Comparison of ENCODE assay signal across 8 cellular contexts in genomic region chr7:135662373-135663114, GRCh38. TPM values are rescaled to one million over a fixed set of nuclear protein-coding genes. Genes with fewer than 3 reads are reported as not detected.
DNase-seq lines count a peak whose midpoint lies in the region; ATAC-seq and TF ChIP-seq lines count a peak whose summit lies in the region.

TSS of gene STMP1 (plus strand) at chr7:135662514.

- no peaks in the 10 kb centered on the region for H3K9me3 ChIP-seq in CD4-positive, alpha-beta T cell (ENCODE audit: control insufficient read depth, low read length)
- H3K9me3 ChIP-seq in liver (ENCODE audit: control insufficient read depth in 4 of 4, low read length in 3 of 4), result no peaks in the 10 kb centered on the region

- POLR2A ChIA-PET in CD4-positive, alpha-beta T cell (lab: Charles Lee), result interaction anchor here (0.5 to 1.1 kb wide), 8 partner anchors 10 to 514 kb away, joined by 3 to 5 read pairs (median 3); partner anchors contain the start of genes MTPN and TMEM140

- H3K4me3 Mint-ChIP-seq in CD4-positive, alpha-beta T cell, result peak within 1 kb of the TSS; percentile 93

- TF ChIP-seq CTCF in CD4-positive, alpha-beta T cell (IDR thresholded peaks at IDR 0.05), result no peak
- peak; percentile 48 for TF ChIP-seq CTCF in liver (IDR thresholded peaks at IDR 0.05; ENCODE audit: low read depth, low read length, missing input control)

- H3K36me3 ChIP-seq in liver (ENCODE audit: control insufficient read depth in 4 of 4, insufficient read depth in 3 of 4, low read depth in 1 of 4, low read length in 3 of 4), result no peaks in the 10 kb centered on the region

- peaks cover 14% of the 10 kb centered on the region for H3K36me3 Mint-ChIP-seq in CD4-positive, alpha-beta T cell (ENCODE audit: low read depth)

- intact Hi-C loops in CD4-positive, alpha-beta T cell (cut with DNase I, micrococcal nuclease), result loop anchor here (1.0 to 10.0 kb wide), 8 partner anchors 150 to 1345 kb away; partner anchors contain the start of genes MTPN (in 2 of the 2), BPGM (in 1 of the 2), CNOT4 (in 1 of the 2) and SLC35B4 (in 1 of the 2)

- H3K27me3 ChIP-seq in CD4-positive, alpha-beta T cell (ENCODE audit: control insufficient read depth, insufficient read depth, low read length), result no peaks in the 10 kb centered on the region
- no peaks in the 10 kb centered on the region for H3K27me3 ChIP-seq in liver (ENCODE audit: control insufficient read depth in 4 of 4, insufficient read depth in 4 of 4, low read length in 3 of 4)

- peak within 1 kb of the TSS; percentile 84 to 92 for H3K9ac ChIP-seq in liver (ENCODE audit: low read depth in 1 of 2, low read length in 2 of 2)

- H3K4me1 Mint-ChIP-seq in CD4-positive, alpha-beta T cell (ENCODE audit: low read depth), result peaks cover 48% of the 10 kb centered on the region

- no peaks in the 10 kb centered on the region for H3K27me3 Mint-ChIP-seq in CD4-positive, alpha-beta T cell

- peak; percentile 62 to 68 for TF ChIP-seq RAD21 in liver (IDR thresholded peaks at IDR 0.05)

- DNase-seq in CD4-positive, alpha-beta T cell, result peak; percentile 93 to 98 (median 96)
- peak; percentile 92 for DNase-seq in NCI-H748 treated with DMSO at 0.1 percent for 48 hours (lab: John Stamatoyannopoulos, UW)
- DNase-seq in activated CD4-positive, alpha-beta T cell treated with anti-CD3 and anti-CD28 coated beads, Interleukin-2, amount 50 U/mL, for 48 hours, result peak; percentile 97
- DNase-seq in dermis blood vessel endothelial cell, result peak; percentile 98
- DNase-seq in stimulated activated CD4-positive, alpha-beta T cell treated with anti-CD3 and anti-CD28 coated beads, Interleukin-4, amount 100 ng/mL, for 1 hour, result peak; percentile 98

- no peaks in the 10 kb centered on the region for H3K9me3 Mint-ChIP-seq in CD4-positive, alpha-beta T cell

- WGBS in liver, result under 1% methylated on average over 60 of the region's 60 CpGs

- H3K27ac ChIP-seq in CD4-positive, alpha-beta T cell (ENCODE audit: low read depth, low read length), result peak within 1 kb of the TSS; percentile 47
- H3K27ac ChIP-seq in liver (ENCODE audit: low read depth in 1 of 2, low read length in 2 of 2), result peak within 1 kb of the TSS; percentile 95 to 97

- peak within 1 kb of the TSS; percentile 77 to 99 (median 94) for H3K4me3 ChIP-seq in liver (ENCODE audit: low read depth in 1 of 3, low read length in 3 of 3)

- peaks cover 3 to 11% (median 7%) of the 10 kb centered on the region in 4 donors for H3K4me1 ChIP-seq in liver (ENCODE audit: control insufficient read depth in 4 of 4, insufficient read depth in 4 of 4, low read length in 3 of 4)

- ATAC-seq in CD4-positive, alpha-beta T cell (ENCODE audit: poor library complexity), result peak; percentile 97
- ATAC-seq in GM19397 (IDR thresholded peaks at IDR 0.05; ENCODE audit: unreplicated experiment) (peak; percentile 93), HG03565 (IDR thresholded peaks at IDR 0.05; ENCODE audit: unreplicated experiment) (peak; percentile 88)

- H3K27ac Mint-ChIP-seq in CD4-positive, alpha-beta T cell, result peak within 1 kb of the TSS; percentile 81

- CTCF ChIA-PET in CD4-positive, alpha-beta T cell (lab: Charles Lee), result interaction anchor here (0.8 to 3.2 kb wide), 5 partner anchors 9 to 1346 kb away, joined by 3 to 16 read pairs (median 5); partner anchors contain the start of genes AGBL3 and SLC35B4

TF ChIP-seq in liver, 16 proteins besides CTCF, POLR2A, EP300 and RAD21:
- TF ChIP-seq TAF1 (conservative IDR thresholded peaks at IDR 0.05) (peak; percentile 40), RXRA (IDR thresholded peaks at IDR 0.05) (no peak), SP1 (IDR thresholded peaks at IDR 0.05) (peak; percentile 57), GABPA (IDR thresholded peaks at IDR 0.05 in 1 of 2, conservative IDR thresholded peaks at IDR 0.05 in 1 of 2) (peak; percentile 86 to 95), FOXA2 (IDR thresholded peaks at IDR 0.05) (no peak), EGR1 (IDR thresholded peaks at IDR 0.05; ENCODE audit: low read depth in 2 of 2) (peak in 1 of 2 donors; percentile 84), NR2F2 (IDR thresholded peaks at IDR 0.05) (peak; percentile 38)
- TF ChIP-seq, protein P1, sequence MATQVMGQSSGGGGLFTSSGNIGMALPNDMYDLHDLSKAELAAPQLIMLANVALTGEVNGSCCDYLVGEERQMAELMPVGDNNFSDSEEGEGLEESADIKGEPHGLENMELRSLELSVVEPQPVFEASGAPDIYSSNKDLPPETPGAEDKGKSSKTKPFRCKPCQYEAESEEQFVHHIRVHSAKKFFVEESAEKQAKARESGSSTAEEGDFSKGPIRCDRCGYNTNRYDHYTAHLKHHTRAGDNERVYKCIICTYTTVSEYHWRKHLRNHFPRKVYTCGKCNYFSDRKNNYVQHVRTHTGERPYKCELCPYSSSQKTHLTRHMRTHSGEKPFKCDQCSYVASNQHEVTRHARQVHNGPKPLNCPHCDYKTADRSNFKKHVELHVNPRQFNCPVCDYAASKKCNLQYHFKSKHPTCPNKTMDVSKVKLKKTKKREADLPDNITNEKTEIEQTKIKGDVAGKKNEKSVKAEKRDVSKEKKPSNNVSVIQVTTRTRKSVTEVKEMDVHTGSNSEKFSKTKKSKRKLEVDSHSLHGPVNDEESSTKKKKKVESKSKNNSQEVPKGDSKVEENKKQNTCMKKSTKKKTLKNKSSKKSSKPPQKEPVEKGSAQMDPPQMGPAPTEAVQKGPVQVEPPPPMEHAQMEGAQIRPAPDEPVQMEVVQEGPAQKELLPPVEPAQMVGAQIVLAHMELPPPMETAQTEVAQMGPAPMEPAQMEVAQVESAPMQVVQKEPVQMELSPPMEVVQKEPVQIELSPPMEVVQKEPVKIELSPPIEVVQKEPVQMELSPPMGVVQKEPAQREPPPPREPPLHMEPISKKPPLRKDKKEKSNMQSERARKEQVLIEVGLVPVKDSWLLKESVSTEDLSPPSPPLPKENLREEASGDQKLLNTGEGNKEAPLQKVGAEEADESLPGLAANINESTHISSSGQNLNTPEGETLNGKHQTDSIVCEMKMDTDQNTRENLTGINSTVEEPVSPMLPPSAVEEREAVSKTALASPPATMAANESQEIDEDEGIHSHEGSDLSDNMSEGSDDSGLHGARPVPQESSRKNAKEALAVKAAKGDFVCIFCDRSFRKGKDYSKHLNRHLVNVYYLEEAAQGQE (IDR thresholded peaks at IDR 0.05), result peak; percentile 44

RNA-seq across cellular contexts. Expression of gene STMP1, which starts in this region (rescaled TPM):
- total RNA-seq in CD4-positive, alpha-beta T cell, result 10 to 100 TPM; 11.5 to 14.1 TPM
- total RNA-seq in dermis blood vessel endothelial cell (7.3 and 7.9 TPM in 2 replicates), liver (10 to 100 TPM in 1 of 2 donors, 1 to 10 TPM in 1; 6.8 to 16.6 TPM)
- polyA plus RNA-seq in liver, result 10 to 100 TPM; 11.1 to 30.7 TPM

Comparison
In these comparisons a context has a peak if more than half of its experiments do, and no peak if none do; other contexts are left out.
1. Peak in every context shown above with its lines: DNase-seq, ATAC-seq, H3K4me3 ChIP-seq and H3K27ac ChIP-seq.